Comparison of ENCODE assay signal across 1 cellular context in the genomic region with DNA sequence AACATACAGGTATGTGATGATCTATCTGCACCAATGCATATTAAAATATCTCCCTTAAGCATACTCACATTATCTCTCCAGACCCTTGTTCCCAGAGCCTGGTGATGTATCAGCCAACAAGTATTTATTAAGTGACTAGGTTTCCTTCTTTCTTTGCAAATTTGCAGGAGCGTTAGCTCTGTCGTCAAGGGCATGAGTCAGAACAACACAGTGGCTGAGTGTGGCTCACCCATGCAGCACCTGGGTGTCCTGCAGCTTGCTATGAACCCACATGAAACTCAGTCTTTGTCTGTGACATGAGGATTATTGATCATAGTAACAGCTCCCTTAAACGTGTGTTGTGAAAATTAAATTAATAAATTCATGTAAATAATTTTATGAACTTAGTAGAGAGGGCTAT.
TF ChIP-seq lines count a peak whose summit lies in the region.

No MANE protein-coding gene starts in this region.

TF ChIP-seq in GM23338, 12 proteins besides CTCF, POLR2A, EP300 and RAD21 (continued from another document):
- TF ChIP-seq, protein P1, sequence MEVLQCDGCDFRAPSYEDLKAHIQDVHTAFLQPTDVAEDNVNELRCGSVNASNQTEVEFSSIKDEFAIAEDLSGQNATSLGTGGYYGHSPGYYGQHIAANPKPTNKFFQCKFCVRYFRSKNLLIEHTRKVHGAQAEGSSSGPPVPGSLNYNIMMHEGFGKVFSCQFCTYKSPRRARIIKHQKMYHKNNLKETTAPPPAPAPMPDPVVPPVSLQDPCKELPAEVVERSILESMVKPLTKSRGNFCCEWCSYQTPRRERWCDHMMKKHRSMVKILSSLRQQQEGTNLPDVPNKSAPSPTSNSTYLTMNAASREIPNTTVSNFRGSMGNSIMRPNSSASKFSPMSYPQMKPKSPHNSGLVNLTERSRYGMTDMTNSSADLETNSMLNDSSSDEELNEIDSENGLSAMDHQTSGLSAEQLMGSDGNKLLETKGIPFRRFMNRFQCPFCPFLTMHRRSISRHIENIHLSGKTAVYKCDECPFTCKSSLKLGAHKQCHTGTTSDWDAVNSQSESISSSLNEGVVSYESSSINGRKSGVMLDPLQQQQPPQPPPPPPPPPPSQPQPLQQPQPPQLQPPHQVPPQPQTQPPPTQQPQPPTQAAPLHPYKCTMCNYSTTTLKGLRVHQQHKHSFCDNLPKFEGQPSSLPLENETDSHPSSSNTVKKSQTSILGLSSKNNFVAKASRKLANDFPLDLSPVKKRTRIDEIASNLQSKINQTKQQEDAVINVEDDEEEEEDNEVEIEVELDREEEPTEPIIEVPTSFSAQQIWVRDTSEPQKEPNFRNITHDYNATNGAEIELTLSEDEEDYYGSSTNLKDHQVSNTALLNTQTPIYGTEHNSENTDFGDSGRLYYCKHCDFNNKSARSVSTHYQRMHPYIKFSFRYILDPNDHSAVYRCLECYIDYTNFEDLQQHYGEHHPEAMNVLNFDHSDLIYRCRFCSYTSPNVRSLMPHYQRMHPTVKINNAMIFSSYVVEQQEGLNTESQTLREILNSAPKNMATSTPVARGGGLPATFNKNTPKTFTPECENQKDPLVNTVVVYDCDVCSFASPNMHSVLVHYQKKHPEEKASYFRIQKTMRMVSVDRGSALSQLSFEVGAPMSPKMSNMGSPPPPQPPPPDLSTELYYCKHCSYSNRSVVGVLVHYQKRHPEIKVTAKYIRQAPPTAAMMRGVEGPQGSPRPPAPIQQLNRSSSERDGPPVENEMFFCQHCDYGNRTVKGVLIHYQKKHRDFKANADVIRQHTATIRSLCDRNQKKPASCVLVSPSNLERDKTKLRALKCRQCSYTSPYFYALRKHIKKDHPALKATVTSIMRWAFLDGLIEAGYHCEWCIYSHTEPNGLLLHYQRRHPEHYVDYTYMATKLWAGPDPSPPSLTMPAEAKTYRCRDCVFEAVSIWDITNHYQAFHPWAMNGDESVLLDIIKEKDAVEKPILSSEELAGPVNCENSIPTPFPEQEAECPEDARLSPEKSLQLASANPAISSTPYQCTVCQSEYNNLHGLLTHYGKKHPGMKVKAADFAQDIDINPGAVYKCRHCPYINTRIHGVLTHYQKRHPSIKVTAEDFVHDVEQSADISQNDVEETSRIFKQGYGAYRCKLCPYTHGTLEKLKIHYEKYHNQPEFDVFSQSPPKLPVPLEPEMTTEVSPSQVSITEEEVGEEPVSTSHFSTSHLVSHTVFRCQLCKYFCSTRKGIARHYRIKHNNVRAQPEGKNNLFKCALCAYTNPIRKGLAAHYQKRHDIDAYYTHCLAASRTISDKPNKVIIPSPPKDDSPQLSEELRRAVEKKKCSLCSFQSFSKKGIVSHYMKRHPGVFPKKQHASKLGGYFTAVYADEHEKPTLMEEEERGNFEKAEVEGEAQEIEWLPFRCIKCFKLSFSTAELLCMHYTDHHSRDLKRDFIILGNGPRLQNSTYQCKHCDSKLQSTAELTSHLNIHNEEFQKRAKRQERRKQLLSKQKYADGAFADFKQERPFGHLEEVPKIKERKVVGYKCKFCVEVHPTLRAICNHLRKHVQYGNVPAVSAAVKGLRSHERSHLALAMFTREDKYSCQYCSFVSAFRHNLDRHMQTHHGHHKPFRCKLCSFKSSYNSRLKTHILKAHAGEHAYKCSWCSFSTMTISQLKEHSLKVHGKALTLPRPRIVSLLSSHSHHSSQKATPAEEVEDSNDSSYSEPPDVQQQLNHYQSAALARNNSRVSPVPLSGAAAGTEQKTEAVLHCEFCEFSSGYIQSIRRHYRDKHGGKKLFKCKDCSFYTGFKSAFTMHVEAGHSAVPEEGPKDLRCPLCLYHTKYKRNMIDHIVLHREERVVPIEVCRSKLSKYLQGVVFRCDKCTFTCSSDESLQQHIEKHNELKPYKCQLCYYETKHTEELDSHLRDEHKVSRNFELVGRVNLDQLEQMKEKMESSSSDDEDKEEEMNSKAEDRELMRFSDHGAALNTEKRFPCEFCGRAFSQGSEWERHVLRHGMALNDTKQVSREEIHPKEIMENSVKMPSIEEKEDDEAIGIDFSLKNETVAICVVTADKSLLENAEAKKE (CRISPR knock-in tag; IDR thresholded peaks at IDR 0.05): no peak
- no peak for TF ChIP-seq POLR2AphosphoS5 (IDR thresholded peaks at IDR 0.05; ENCODE audit: low read depth)
- TF ChIP-seq ZNF114 (CRISPR knock-in tag; IDR thresholded peaks at IDR 0.05): no peak
- no peak for TF ChIP-seq NANOG (IDR thresholded peaks at IDR 0.05; ENCODE audit: borderline replicate concordance)
- TF ChIP-seq EZH2phosphoT487 (IDR thresholded peaks at IDR 0.05; ENCODE audit: unreplicated experiment): no peak
- TF ChIP-seq ZNF331 (CRISPR knock-in tag; IDR thresholded peaks at IDR 0.05; ENCODE audit: low read depth): no peak
- TF ChIP-seq, protein P2, sequence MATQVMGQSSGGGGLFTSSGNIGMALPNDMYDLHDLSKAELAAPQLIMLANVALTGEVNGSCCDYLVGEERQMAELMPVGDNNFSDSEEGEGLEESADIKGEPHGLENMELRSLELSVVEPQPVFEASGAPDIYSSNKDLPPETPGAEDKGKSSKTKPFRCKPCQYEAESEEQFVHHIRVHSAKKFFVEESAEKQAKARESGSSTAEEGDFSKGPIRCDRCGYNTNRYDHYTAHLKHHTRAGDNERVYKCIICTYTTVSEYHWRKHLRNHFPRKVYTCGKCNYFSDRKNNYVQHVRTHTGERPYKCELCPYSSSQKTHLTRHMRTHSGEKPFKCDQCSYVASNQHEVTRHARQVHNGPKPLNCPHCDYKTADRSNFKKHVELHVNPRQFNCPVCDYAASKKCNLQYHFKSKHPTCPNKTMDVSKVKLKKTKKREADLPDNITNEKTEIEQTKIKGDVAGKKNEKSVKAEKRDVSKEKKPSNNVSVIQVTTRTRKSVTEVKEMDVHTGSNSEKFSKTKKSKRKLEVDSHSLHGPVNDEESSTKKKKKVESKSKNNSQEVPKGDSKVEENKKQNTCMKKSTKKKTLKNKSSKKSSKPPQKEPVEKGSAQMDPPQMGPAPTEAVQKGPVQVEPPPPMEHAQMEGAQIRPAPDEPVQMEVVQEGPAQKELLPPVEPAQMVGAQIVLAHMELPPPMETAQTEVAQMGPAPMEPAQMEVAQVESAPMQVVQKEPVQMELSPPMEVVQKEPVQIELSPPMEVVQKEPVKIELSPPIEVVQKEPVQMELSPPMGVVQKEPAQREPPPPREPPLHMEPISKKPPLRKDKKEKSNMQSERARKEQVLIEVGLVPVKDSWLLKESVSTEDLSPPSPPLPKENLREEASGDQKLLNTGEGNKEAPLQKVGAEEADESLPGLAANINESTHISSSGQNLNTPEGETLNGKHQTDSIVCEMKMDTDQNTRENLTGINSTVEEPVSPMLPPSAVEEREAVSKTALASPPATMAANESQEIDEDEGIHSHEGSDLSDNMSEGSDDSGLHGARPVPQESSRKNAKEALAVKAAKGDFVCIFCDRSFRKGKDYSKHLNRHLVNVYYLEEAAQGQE (IDR thresholded peaks at IDR 0.05; ENCODE audit: unreplicated experiment): no peak
- TF ChIP-seq CREB1 (CRISPR knock-in tag; IDR thresholded peaks at IDR 0.05; ENCODE audit: low read depth): no peak
- no peak for TF ChIP-seq JUNB (IDR thresholded peaks at IDR 0.05; ENCODE audit: unreplicated experiment)
- TF ChIP-seq EZH2 (IDR thresholded peaks at IDR 0.05; ENCODE audit: low read depth, unreplicated experiment): no peak
